ENCODE assay signal across 8 cellular contexts in genomic region chr6:150813993-150814359, GRCh38. TPM values are rescaled to one million over a fixed set of nuclear protein-coding genes. Genes with fewer than 3 reads are reported as not detected.
DNase-seq lines count a peak whose midpoint lies in the region; ATAC-seq, FAIRE-seq and TF ChIP-seq lines count a peak whose summit lies in the region.

No MANE protein-coding gene starts in this region.

- FAIRE-seq in GM12878 (lab: Jason Lieb, UNC), result peak; percentile 85
- no peak for FAIRE-seq in HTR-8/SVneo (lab: Jason Lieb, UNC)

- TF ChIP-seq RAD21 in GM12878 (IDR thresholded peaks at IDR 0.05; ENCODE audit: insufficient read depth, low read depth, low read length), result no peak

- peak; percentile 20 for DNase-seq in activated CD8-positive, alpha-beta T cell treated with anti-CD3 and anti-CD28 coated beads for 36 hours
- no peak for DNase-seq in activated CD8-positive, alpha-beta T cell treated with anti-CD3 and anti-CD28 coated beads, Interleukin-2, amount 10 ng/mL, durations not matched to agents 7 days and 5 days
- DNase-seq in GM12878 (ENCODE audit: low read depth, low spot score) (peak; percentile 69), spleen (no peak), HTR-8/SVneo (ENCODE audit: insufficient read length, low spot score) (no peak), head of caudate nucleus (no peak), NCI-H526 treated with DMSO at 0.1 percent for 48 hours (lab: John Stamatoyannopoulos, UW) (no peak)

- SMC1A ChIA-PET in GM12878 (lab: Charles Lee; ENCODE audit: uncharacterized antibody, unreplicated experiment), result interaction anchor here (0.6 to 6.1 kb wide), 28 partner anchors 10 to 734 kb away, joined by 3 to 142 read pairs (median 4); partner anchors contain the start of gene PLEKHG1

- BruUV-seq in GM12878 (replicated peaks; lab: Mats Ljungman, UMichigan), result no TSS peak

- TF ChIP-seq EP300 in GM12878 (IDR thresholded peaks at IDR 0.05; ENCODE audit: borderline replicate concordance in 1 of 2, control insufficient read depth in 1 of 2, low read depth in 2 of 2, low read length in 2 of 2), result peak; percentile 42 to 87; a peak in 3 of 4 replicates

- H3K9ac ChIP-seq in GM12878 (ENCODE audit: control insufficient read depth, insufficient read depth, low read length), result peak overlapping the region; percentile 54; the same call in 1 of the 2 replicates

- no peaks in the 10 kb centered on the region for H3K79me2 ChIP-seq in GM12878 (ENCODE audit: control insufficient read depth, insufficient read depth, low read length)

- in situ Hi-C loops in GM12878 (cut with MboI), result loop anchor here (5.0 to 10.0 kb wide), 4 partner anchors 397 to 879 kb away; no protein-coding TSS in a partner anchor

- peak overlapping the region; percentile 90 for H3K27ac Mint-ChIP-seq in activated CD8-positive, alpha-beta T cell treated with anti-CD3 and anti-CD28 coated beads for 36 hours
- no peak overlapping the region for H3K27ac Mint-ChIP-seq in activated CD8-positive, alpha-beta T cell treated with anti-CD3 and anti-CD28 coated beads, Interleukin-2, amount 10 ng/mL, durations not matched to agents 7 days and 5 days

- H3K4me3 ChIP-seq in GM12878, result no peak overlapping the region
- H3K4me3 ChIP-seq in spleen, result no peak overlapping the region

- RAD21 ChIA-PET in GM12878 (lab: Charles Lee; ENCODE audit: unreplicated experiment), result interaction anchor here (1.0 to 5.5 kb wide), 19 partner anchors 12 to 733 kb away, joined by 3 to 130 read pairs (median 5); no protein-coding TSS in a partner anchor

- ATAC-seq in activated CD8-positive, alpha-beta T cell treated with anti-CD3 and anti-CD28 coated beads for 36 hours, result peak; percentile 69
- ATAC-seq in activated CD8-positive, alpha-beta T cell treated with anti-CD3 and anti-CD28 coated beads, Interleukin-2, amount 10 ng/mL, durations not matched to agents 7 days and 5 days, result no peak
- peak; percentile 38 for ATAC-seq in HG03108 (IDR thresholded peaks at IDR 0.05; ENCODE audit: unreplicated experiment)
- peak; percentile 85 for ATAC-seq in GM12878

- CTCF ChIA-PET in activated CD8-positive, alpha-beta T cell treated with anti-CD3 and anti-CD28 coated beads for 36 hours (lab: Charles Lee), result interaction anchor here (0.8 to 6.1 kb wide), 8 partner anchors 128 to 743 kb away, joined by 3 to 105 read pairs (median 5); no protein-coding TSS in a partner anchor
- CTCF ChIA-PET in activated CD8-positive, alpha-beta T cell treated with anti-CD3 and anti-CD28 coated beads, Interleukin-2, amount 10 ng/mL, durations not matched to agents 7 days and 5 days (lab: Charles Lee), result interaction anchor here (1.0 to 5.9 kb wide), 3 partner anchors 232 to 511 kb away, joined by 4 to 137 read pairs (median 4); no protein-coding TSS in a partner anchor
- CTCF ChIA-PET in GM12878 (lab: Yijun Ruan, JAX), result interaction anchor here (0.6 to 6.7 kb wide), 29 partner anchors 12 to 740 kb away, joined by 3 to 217 read pairs (median 3); partner anchors contain the start of gene PLEKHG1

- intact Hi-C loops in activated CD8-positive, alpha-beta T cell treated with anti-CD3 and anti-CD28 coated beads for 36 hours (cut with micrococcal nuclease), result loop anchor here (5.0 to 10.0 kb wide), 2 partner anchors 299 to 732 kb away; no protein-coding TSS in a partner anchor
- intact Hi-C loops in GM12878 (cut with micrococcal nuclease; ENCODE audit: unreplicated experiment) (loop anchor here (1.0 to 10.0 kb wide), 5 partner anchors 93 to 879 kb away; no protein-coding TSS in a partner anchor), spleen (cut with DNase I; ENCODE audit: low total_unique reads) (loop anchor here (2.0 kb wide), 1 partner anchor 395 kb away; no protein-coding TSS in a partner anchor), head of caudate nucleus (cut with DNase I) (loop anchor here (5.0 kb wide), 1 partner anchor 397 kb away; no protein-coding TSS in a partner anchor)

- no peak overlapping the region for H3K4me3 Mint-ChIP-seq in activated CD8-positive, alpha-beta T cell treated with anti-CD3 and anti-CD28 coated beads for 36 hours
- no peak overlapping the region for H3K4me3 Mint-ChIP-seq in activated CD8-positive, alpha-beta T cell treated with anti-CD3 and anti-CD28 coated beads, Interleukin-2, amount 10 ng/mL, durations not matched to agents 7 days and 5 days

- H3K9me3 Mint-ChIP-seq in activated CD8-positive, alpha-beta T cell treated with anti-CD3 and anti-CD28 coated beads for 36 hours, result no peaks in the 10 kb centered on the region
- H3K9me3 Mint-ChIP-seq in activated CD8-positive, alpha-beta T cell treated with anti-CD3 and anti-CD28 coated beads, Interleukin-2, amount 10 ng/mL, durations not matched to agents 7 days and 5 days (ENCODE audit: insufficient read depth), result no peaks in the 10 kb centered on the region

- no peak for TF ChIP-seq CTCF in activated CD8-positive, alpha-beta T cell treated with anti-CD3 and anti-CD28 coated beads for 36 hours (IDR thresholded peaks at IDR 0.05)
- TF ChIP-seq CTCF in GM12878 (IDR thresholded peaks at IDR 0.05 in 2 of 3, conservative IDR thresholded peaks at IDR 0.05 in 1 of 3; ENCODE audit: control insufficient read depth in 2 of 3, extremely low read depth in 1 of 3, insufficient read depth in 1 of 3, low read depth in 3 of 3, low read length in 3 of 3) (no peak), spleen (IDR thresholded peaks at IDR 0.05 in 8 of 11, conservative IDR thresholded peaks at IDR 0.05 in 3 of 11) (no peak)

- TF ChIP-seq POLR2A in GM12878 (IDR thresholded peaks at IDR 0.05; ENCODE audit: low read depth, low read length) (no peak), spleen (IDR thresholded peaks at IDR 0.05) (no peak)

- H3K36me3 ChIP-seq in GM12878 (ENCODE audit: control insufficient read depth in 2 of 2, insufficient read depth in 2 of 2, low read length in 1 of 2), result no peaks in the 10 kb centered on the region; a peak in 1 of 4 replicates
- H3K36me3 ChIP-seq in spleen, result peaks cover 0 to 66% (median 36%) of the 10 kb centered on the region in 6 donors

- POLR2A ChIA-PET in activated CD8-positive, alpha-beta T cell treated with anti-CD3 and anti-CD28 coated beads for 36 hours (lab: Charles Lee), result no interaction called here
- POLR2A ChIA-PET in activated CD8-positive, alpha-beta T cell treated with anti-CD3 and anti-CD28 coated beads, Interleukin-2, amount 10 ng/mL, durations not matched to agents 7 days and 5 days (lab: Charles Lee), result no interaction called here
- POLR2A ChIA-PET in GM12878 (lab: Charles Lee), result interaction anchor here (0.6 to 1.4 kb wide), 3 partner anchors 163 to 215 kb away, joined by 3 to 6 read pairs (median 3); partner anchors contain the start of gene PLEKHG1

- H3K36me3 Mint-ChIP-seq in activated CD8-positive, alpha-beta T cell treated with anti-CD3 and anti-CD28 coated beads for 36 hours (ENCODE audit: low read depth), result no peaks in the 10 kb centered on the region
- H3K36me3 Mint-ChIP-seq in activated CD8-positive, alpha-beta T cell treated with anti-CD3 and anti-CD28 coated beads, Interleukin-2, amount 10 ng/mL, durations not matched to agents 7 days and 5 days (ENCODE audit: low read depth), result no peaks in the 10 kb centered on the region

- H3K4me1 Mint-ChIP-seq in activated CD8-positive, alpha-beta T cell treated with anti-CD3 and anti-CD28 coated beads for 36 hours (ENCODE audit: low read depth), result peaks cover 25% of the 10 kb centered on the region
- H3K4me1 Mint-ChIP-seq in activated CD8-positive, alpha-beta T cell treated with anti-CD3 and anti-CD28 coated beads, Interleukin-2, amount 10 ng/mL, durations not matched to agents 7 days and 5 days (ENCODE audit: low read depth), result peaks cover 6% of the 10 kb centered on the region

- H3K9me3 ChIP-seq in GM12878 (replicated peaks; ENCODE audit: control insufficient read depth, insufficient read depth, low read length) (no peaks in the 10 kb centered on the region), spleen (no peaks in the 10 kb centered on the region)

- H3K4me2 ChIP-seq in GM12878 (ENCODE audit: control insufficient read depth, insufficient read depth), result peak overlapping the region; percentile 29; the same call in 1 of the 2 replicates

- H3K27ac ChIP-seq in GM12878 (ENCODE audit: control insufficient read depth, insufficient read depth) (peak overlapping the region; percentile 79), spleen (peak overlapping the region in 7 of 8 donors; percentile 10 to 79 (median 60))

- peaks cover 5% of the 10 kb centered on the region for H3K27me3 Mint-ChIP-seq in activated CD8-positive, alpha-beta T cell treated with anti-CD3 and anti-CD28 coated beads for 36 hours
- peaks cover 10% of the 10 kb centered on the region for H3K27me3 Mint-ChIP-seq in activated CD8-positive, alpha-beta T cell treated with anti-CD3 and anti-CD28 coated beads, Interleukin-2, amount 10 ng/mL, durations not matched to agents 7 days and 5 days (ENCODE audit: low read depth)

- H3K4me1 ChIP-seq in GM12878 (ENCODE audit: control insufficient read depth, insufficient read depth, low read length), result peaks cover 19% of the 10 kb centered on the region
- peaks cover 9 to 67% (median 45%) of the 10 kb centered on the region in 6 donors for H3K4me1 ChIP-seq in spleen

- 0% methylated on average over 3 of the region's 3 CpGs for WGBS in GM12878 (ENCODE audit: insufficient coverage, insufficient replicate concordance, low lambda C conversion rate, missing lambda C conversion rate)
- 57 to 70% (median 65%) methylated on average over 3 of the region's 3 CpGs for WGBS in spleen, 5 donors

- H2AFZ ChIP-seq in GM12878 (ENCODE audit: control insufficient read depth, low read depth, low read length), result no peak overlapping the region

- H3K27me3 ChIP-seq in GM12878 (replicated peaks in 1 of 2; ENCODE audit: control insufficient read depth in 2 of 2, insufficient read depth in 2 of 2, low read length in 1 of 2), result no peaks in the 10 kb centered on the region
- H3K27me3 ChIP-seq in spleen (replicated peaks in 1 of 7), result no peaks in the 10 kb centered on the region

- H4K20me1 ChIP-seq in GM12878 (ENCODE audit: control insufficient read depth, insufficient read depth), result no peaks in the 10 kb centered on the region

RNA-seq across cellular contexts. Expression of gene MTHFD1L, which starts 51.5 kb away (rescaled TPM):
- 100 to 1,000 TPM; 155 to 158 TPM for total RNA-seq in activated CD8-positive, alpha-beta T cell treated with anti-CD3 and anti-CD28 coated beads for 36 hours
- 10 to 100 TPM; 59.7 to 62.3 TPM for total RNA-seq in activated CD8-positive, alpha-beta T cell treated with anti-CD3 and anti-CD28 coated beads, Interleukin-2, amount 10 ng/mL, durations not matched to agents 7 days and 5 days
- 80.7 and 85.3 TPM in 2 replicates for total RNA-seq in GM12878 (2013; cell fraction: nucleolus; rRNA removed)
- total RNA-seq in GM12878 (2014; rRNA removed) (23.0 and 24.3 TPM in 2 replicates), GM12878 (2014; rRNA removed; fragmentation: Illumina TruSeq; extraction: Trizol) (30.9 and 32.3 TPM in 2 replicates), GM12878 (2021) (69.1 and 75.5 TPM in 2 replicates), spleen (10 to 100 TPM in 6 of 7 donors, 1 to 10 TPM in 1; 8.3 to 32.1 (median 16.4) TPM)
- 22.1 TPM for polyA plus RNA-seq in GM12878 (2011; ENCODE audit: low read depth)
- polyA plus RNA-seq in GM12878 (2011; rRNA removed) (48.1 and 62.7 TPM in 2 replicates), GM12878 (2014; fragmentation: Illumina TruSeq; extraction: Trizol) (39.0 and 39.5 TPM in 2 replicates), GM12878 (2014; fragmentation: Nextera tagmentation; extraction: Ambion mirVana) (10 to 100 TPM; 15.6 to 21.8 TPM), GM12878 (2014; rRNA removed) (25.2 and 27.8 TPM in 2 replicates), GM12878 (2016; fragmentation: Nextera tagmentation; extraction: Ambion mirVana) (10 to 100 TPM; 11.7 to 46.7 TPM), spleen (1 to 10 TPM; 6.7 to 9.7 (median 7.6) TPM)
- polyA plus RNA-seq in GM12878 (2011; cell fraction: cytosol; rRNA removed), result 30.8 and 36.2 TPM in 2 replicates
- polyA plus RNA-seq in GM12878 (2011; cell fraction: nucleus; rRNA removed), result 32.6 and 39.7 TPM in 2 replicates
- 27.5 and 36.5 TPM in 2 replicates for polyA plus RNA-seq in GM12878 (2012)
- 46.3 and 55.4 TPM in 2 replicates for polyA minus RNA-seq in GM12878 (2011; rRNA and poly(A)+ RNA removed)
- polyA minus RNA-seq in GM12878 (2011; cell fraction: cytosol; rRNA and poly(A)+ RNA removed), result 14.4 and 20.5 TPM in 2 replicates
- 33.1 and 50.9 TPM in 2 replicates for polyA minus RNA-seq in GM12878 (2011; cell fraction: nucleus; rRNA and poly(A)+ RNA removed)

Comparison
In these comparisons a context has a peak if more than half of its experiments do, and no peak if none do; other contexts are left out.
1. DNase-seq: peak in activated CD8-positive, alpha-beta T cell treated with anti-CD3 and anti-CD28 coated beads for 36 hours (single experiment) and GM12878 (single experiment); none in activated CD8-positive, alpha-beta T cell treated with anti-CD3 and anti-CD28 coated beads, Interleukin-2, amount 10 ng/mL, durations not matched to agents 7 days and 5 days (single experiment), spleen (single experiment), HTR-8/SVneo (single experiment), head of caudate nucleus (0 of 42) and NCI-H526 treated with DMSO at 0.1 percent for 48 hours (single experiment).